In the genomic region with DNA sequence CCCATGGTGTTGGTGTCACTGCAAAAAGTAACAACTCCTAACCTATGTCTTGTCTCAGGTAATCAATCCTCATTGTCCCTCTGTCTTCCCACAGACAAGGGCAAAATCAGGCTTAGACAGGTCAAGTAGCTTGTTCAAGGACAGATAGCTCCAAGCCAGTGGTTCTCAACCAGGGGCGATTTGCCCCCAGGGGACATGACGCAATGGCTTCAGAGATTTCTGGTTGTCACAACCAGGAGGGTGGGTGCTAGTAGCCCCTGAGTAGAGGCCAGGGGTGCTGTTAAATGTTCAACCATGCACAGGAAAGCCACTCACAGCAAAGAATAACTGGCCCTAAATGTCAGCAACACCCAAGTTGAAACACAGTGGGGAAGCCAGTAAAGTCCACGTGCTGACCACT, we compare ENCODE assay signal across 15 cellular contexts.
DNase-seq lines count a peak whose midpoint lies in the region; ATAC-seq, FAIRE-seq and TF ChIP-seq lines count a peak whose summit lies in the region.
"Had no signal": no experiment of that assay in that cellular context is flagged by ENCODE, and none has a peak within 500 bp of the region (broad histone marks: within the 10 kb centered on the region; RNA-seq: fewer than 3 reads in every experiment).

No MANE protein-coding gene starts in this region.

- H2BK5ac ChIP-seq in IMR-90 (ENCODE audit: low read depth, low read length, poor library complexity, severe bottlenecking), result peak overlapping the region; percentile 12

- H2BK120ac ChIP-seq in IMR-90 (ENCODE audit: low read depth, low read length), result no peak overlapping the region

- no peak overlapping the region for H2AK5ac ChIP-seq in IMR-90 (ENCODE audit: low read depth, low read length)

- H3K27ac Mint-ChIP-seq in astrocyte (ENCODE audit: unreplicated experiment) (no peak overlapping the region), mesothelial cell of epicardium (peak overlapping the region; percentile 12)

- H2AK9ac ChIP-seq in IMR-90 (replicated peaks; ENCODE audit: low read depth, low read length, poor library complexity), result no peak overlapping the region

- peak; percentile 29 for TF ChIP-seq POLR2A in IMR-90 (IDR thresholded peaks at IDR 0.05; ENCODE audit: low read depth, low read length)
- TF ChIP-seq POLR2A in GM12892 (IDR thresholded peaks at IDR 0.05; ENCODE audit: low read depth, low read length), result no peak

- no peaks in the 10 kb centered on the region for H3K27me3 ChIP-seq in IMR-90 (ENCODE audit: control insufficient read depth, insufficient read depth, low read length)
- H3K27me3 ChIP-seq in astrocyte (ENCODE audit: insufficient read depth, low read length), result no peaks in the 10 kb centered on the region

- POLR2A ChIA-PET in IMR-90 (lab: Charles Lee; ENCODE audit: unreplicated experiment), result interaction anchor here (0.6 to 0.7 kb wide), 2 partner anchors 11 to 178 kb away, joined by 3 to 4 read pairs; no protein-coding TSS in a partner anchor

- in situ Hi-C loops in IMR-90 (cut with MboI; ENCODE audit: low sequenced_read_pairs), result no loop called here

- H3K56ac ChIP-seq in IMR-90 (ENCODE audit: extremely low read depth, insufficient read depth, low read length), result no peak overlapping the region

- H3K27ac ChIP-seq in IMR-90 (ENCODE audit: insufficient read depth, low read length) (peak overlapping the region; percentile 2; the same call in 1 of the 2 replicates), astrocyte (ENCODE audit: low read depth, low read length) (peak overlapping the region; percentile 26)

- dilution Hi-C loops in IMR-90 (cut with HindIII; ENCODE audit: low sequenced_read_pairs, unreplicated experiment), result no loop called here

- H2BK20ac ChIP-seq in IMR-90 (ENCODE audit: low read depth, low read length), result no peak overlapping the region

- H3K18ac ChIP-seq in IMR-90 (ENCODE audit: low read depth, low read length), result 0 out of 2 replicates have a peak overlapping the region, but pooled peaks have one; percentile 26

- peaks cover 74% of the 10 kb centered on the region for H3K36me3 ChIP-seq in IMR-90 (ENCODE audit: control insufficient read depth, insufficient read depth, low read length)
- H3K36me3 ChIP-seq in astrocyte (ENCODE audit: insufficient read depth, low read length), result peaks cover 79% of the 10 kb centered on the region

- peaks cover 98% of the 10 kb centered on the region for H3K79me2 ChIP-seq in astrocyte (ENCODE audit: insufficient read depth, low read length)

- H4K20me1 ChIP-seq in IMR-90 (ENCODE audit: insufficient read depth, low read length) (peaks cover 100% of the 10 kb centered on the region), astrocyte (ENCODE audit: insufficient read depth, low read length) (peaks cover 98% of the 10 kb centered on the region)

- FAIRE-seq in astrocyte (lab: Jason Lieb, UNC) (no peak), GM12892 (lab: Jason Lieb, UNC) (no peak)
- FAIRE-seq: HepG2 had no signal

- H3K4me1 Mint-ChIP-seq in astrocyte (ENCODE audit: low read depth, unreplicated experiment) (peaks cover 26% of the 10 kb centered on the region), mesothelial cell of epicardium (peaks cover 59% of the 10 kb centered on the region)

- TF ChIP-seq CTCF in IMR-90 (conservative IDR thresholded peaks at IDR 0.05; ENCODE audit: low read depth, low read length), result no peak
- no peak for TF ChIP-seq CTCF in astrocyte (IDR thresholded peaks at IDR 0.05; ENCODE audit: insufficient read depth, low read depth, low read length)
- no peak for TF ChIP-seq CTCF in mesothelial cell of epicardium (IDR thresholded peaks at IDR 0.05; ENCODE audit: unreplicated experiment)

- H3K9me1 ChIP-seq in IMR-90 (ENCODE audit: insufficient read depth, low read length), result peaks cover 52% of the 10 kb centered on the region

- H3K27me3 Mint-ChIP-seq in astrocyte (ENCODE audit: low read depth, unreplicated experiment) (no peaks in the 10 kb centered on the region), mesothelial cell of epicardium (ENCODE audit: low read depth) (no peaks in the 10 kb centered on the region)

- DNase-seq in IMR-90 (no peak), astrocyte (ENCODE audit: low read depth) (no peak), mesothelial cell of epicardium (ENCODE audit: low spot score in 2 of 2, unreplicated experiment in 2 of 2) (no peak), activated gamma-delta T cell (lab: John Stamatoyannopoulos, UW) (no peak), GM12892 (ENCODE audit: insufficient read length) (no peak)
- no peak for DNase-seq in stimulated activated naive CD4-positive, alpha-beta T cell (lab: John Stamatoyannopoulos, UW)
- DNase-seq: C1 segment of cervical spinal cord, DMS 273 treated with DMSO at 0.1 percent for 48 hours, H7, Kasumi-1, NCI-H1436, NCI-H2227 treated with DMSO at 0.1 percent for 48 hours, SHP77 treated with DMSO at 0.1 percent for 48 hours had no signal

- no peak overlapping the region for H2BK15ac ChIP-seq in IMR-90 (ENCODE audit: low read depth, low read length)

- intact Hi-C loops in IMR-90 (cut with micrococcal nuclease), result no loop called here

- no peak overlapping the region; the same call in 1 of the 2 replicates for H4K5ac ChIP-seq in IMR-90 (ENCODE audit: low read depth, low read length)

- H3K9ac ChIP-seq in IMR-90 (ENCODE audit: low read depth, low read length) (no peak overlapping the region), astrocyte (ENCODE audit: low read length) (no peak overlapping the region)

- H3K9me3 Mint-ChIP-seq in astrocyte (ENCODE audit: unreplicated experiment), result no peaks in the 10 kb centered on the region
- H3K9me3 Mint-ChIP-seq in mesothelial cell of epicardium, result no peaks in the 10 kb centered on the region

- BruUV-seq in IMR-90 (replicated peaks; lab: Mats Ljungman, UMichigan), result no TSS peak

- CTCF ChIA-PET in IMR-90 (lab: Yijun Ruan, JAX), result interaction anchor here (1.1 kb wide), 1 partner anchor 9 kb away, joined by 3 read pairs; no protein-coding TSS in a partner anchor

- H4K8ac ChIP-seq in IMR-90 (ENCODE audit: low read depth in 2 of 2, low read length in 2 of 2), result peak overlapping the region in 1 of 2 experiments; percentile 15; a peak in 2 of 4 replicates

- H3K4me2 ChIP-seq in IMR-90 (ENCODE audit: low read depth, low read length) (no peak overlapping the region; the same call in 1 of the 2 replicates), astrocyte (ENCODE audit: low read length) (no peak overlapping the region)

- peaks cover 49% of the 10 kb centered on the region for H3K36me3 Mint-ChIP-seq in astrocyte (ENCODE audit: low read depth, unreplicated experiment)
- H3K36me3 Mint-ChIP-seq in mesothelial cell of epicardium, result peaks cover 12% of the 10 kb centered on the region

- ATAC-seq in IMR-90 (ENCODE audit: low read depth) (no peak), GM18520 (IDR thresholded peaks at IDR 0.05; ENCODE audit: unreplicated experiment) (no peak)
- ATAC-seq: HepG2 had no signal

- peaks cover 32% of the 10 kb centered on the region for H3K4me1 ChIP-seq in IMR-90 (ENCODE audit: control insufficient read depth, insufficient read depth, low read length)
- peaks cover 13% of the 10 kb centered on the region for H3K4me1 ChIP-seq in astrocyte (ENCODE audit: insufficient read depth, low read length)

- H2AFZ ChIP-seq in IMR-90 (replicated peaks; ENCODE audit: low read length, poor library complexity) (no peak overlapping the region), astrocyte (ENCODE audit: low read depth, low read length) (no peak overlapping the region)

- H3K14ac ChIP-seq in IMR-90 (replicated peaks; ENCODE audit: low read depth, low read length), result no peak overlapping the region; the same call in 1 of the 2 replicates

- H3K79me1 ChIP-seq in IMR-90 (ENCODE audit: low read depth in 1 of 2, low read length in 2 of 2), result peaks cover 8 to 90% of the 10 kb centered on the region in 2 experiments; a peak in 3 of 4 replicates

- no peak overlapping the region for H3K4me3 ChIP-seq in IMR-90 (ENCODE audit: insufficient read depth, low read depth, low read length)
- no peak overlapping the region for H3K4me3 ChIP-seq in astrocyte (ENCODE audit: insufficient read depth, low read depth, low read length)

- WGBS in IMR-90 (ENCODE audit: extremely low coverage in 2 of 2, insufficient read length in 1 of 2), 2 experiments, result 83% methylated on average over 1 of the region's 3 CpGs; no CpG with 5 or more reads in 1 of the 2 experiments

- H3K4me3 Mint-ChIP-seq in astrocyte (ENCODE audit: unreplicated experiment), result no peak overlapping the region
- H3K4me3 Mint-ChIP-seq in mesothelial cell of epicardium, result no peak overlapping the region

- peak overlapping the region; percentile 11; the same call in 1 of the 2 replicates for H4K91ac ChIP-seq in IMR-90 (ENCODE audit: insufficient read depth, low read depth, low read length)

- H3K9me3 ChIP-seq in IMR-90 (ENCODE audit: control insufficient read depth, insufficient read depth, low read length) (no peaks in the 10 kb centered on the region), astrocyte (ENCODE audit: insufficient read depth, low read depth, low read length) (no peaks in the 10 kb centered on the region)

- TF ChIP-seq RAD21 in IMR-90 (IDR thresholded peaks at IDR 0.05; ENCODE audit: low read length), result no peak

- H3K4ac ChIP-seq in IMR-90 (ENCODE audit: low read depth, low read length), result no peak overlapping the region

- peak overlapping the region; percentile 67 for H3K23ac ChIP-seq in IMR-90 (ENCODE audit: low read depth, low read length)

TF ChIP-seq in IMR-90, 13 proteins besides CTCF, POLR2A, EP300 and RAD21:
- 0 out of 2 replicates have a peak, but pooled peaks have one; percentile 23 for TF ChIP-seq CEBPB (IDR thresholded peaks at IDR 0.05; ENCODE audit: low read depth, low read length)
- no peak for TF ChIP-seq BHLHE40 (IDR thresholded peaks at IDR 0.05; ENCODE audit: low read depth, low read length)
